Comparison of ENCODE assay signal across 16 cellular contexts in the genomic region with DNA sequence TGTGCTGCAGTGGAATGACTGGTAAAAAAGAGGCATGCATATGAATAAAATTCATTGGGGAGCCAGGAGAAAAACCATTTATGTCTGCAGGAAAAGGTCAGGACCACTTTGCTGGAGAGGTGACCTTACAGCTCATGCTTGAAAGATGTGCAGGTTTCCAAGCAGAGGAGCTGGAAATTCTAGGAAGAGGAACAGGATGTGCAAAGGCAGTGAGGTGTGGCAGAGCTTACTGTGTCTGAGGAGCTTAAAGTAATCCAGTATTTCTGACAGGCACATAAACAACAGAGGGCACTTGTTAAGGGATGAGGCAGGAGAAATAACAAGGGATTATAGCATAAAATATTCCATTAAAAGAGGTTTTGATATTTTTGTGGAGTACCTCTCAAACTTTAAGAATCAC.
"Had no signal": no experiment of that assay in that cellular context is flagged by ENCODE, and none has a peak within 500 bp of the region (broad histone marks: within the 10 kb centered on the region; RNA-seq: fewer than 3 reads in every experiment).

No MANE protein-coding gene starts in this region.

- H3K27ac Mint-ChIP-seq: activated CD4-positive, alpha-beta memory T cell treated with anti-CD3 and anti-CD28 coated beads for 36 hours; activated naive CD8-positive, alpha-beta T cell treated with anti-CD3 and anti-CD28 coated beads for 36 hours; dendritic cell treated with granulocyte-macrophage colony-stimulating factor and Interleukin-4, amounts not matched to agents 40 ng/mL and 50 ng/mL, for 4 days; T-helper 2 cell treated with Interferon-gamma antibody and Interleukin-4, amounts not matched to agents 5 μg/mL and 100 μg/mL, for 36 hours had no signal

- H3K27me3 ChIP-seq: brain microvascular endothelial cell, esophagus muscularis mucosa, heart right ventricle, right atrium auricular region, stomach, uterus had no signal

- H3K4me3 Mint-ChIP-seq: activated CD4-positive, alpha-beta memory T cell treated with anti-CD3 and anti-CD28 coated beads for 36 hours; activated naive CD8-positive, alpha-beta T cell treated with anti-CD3 and anti-CD28 coated beads for 36 hours; dendritic cell treated with granulocyte-macrophage colony-stimulating factor and Interleukin-4, amounts not matched to agents 40 ng/mL and 50 ng/mL, for 4 days; T-helper 2 cell treated with Interferon-gamma antibody and Interleukin-4, amounts not matched to agents 5 μg/mL and 100 μg/mL, for 36 hours had no signal

- H3K9me3 Mint-ChIP-seq: activated CD4-positive, alpha-beta memory T cell treated with anti-CD3 and anti-CD28 coated beads for 36 hours; activated naive CD8-positive, alpha-beta T cell treated with anti-CD3 and anti-CD28 coated beads for 36 hours; dendritic cell treated with granulocyte-macrophage colony-stimulating factor and Interleukin-4, amounts not matched to agents 40 ng/mL and 50 ng/mL, for 4 days; T-helper 2 cell treated with Interferon-gamma antibody and Interleukin-4, amounts not matched to agents 5 μg/mL and 100 μg/mL, for 36 hours had no signal

- H3K9me3 ChIP-seq: esophagus muscularis mucosa, heart right ventricle, right atrium auricular region, stomach, uterus had no signal

- H3K36me3 Mint-ChIP-seq: activated CD4-positive, alpha-beta memory T cell treated with anti-CD3 and anti-CD28 coated beads for 36 hours; activated naive CD8-positive, alpha-beta T cell treated with anti-CD3 and anti-CD28 coated beads for 36 hours had no signal

- H3K4me3 ChIP-seq: esophagus muscularis mucosa, heart right ventricle, right atrium auricular region, stomach, uterus had no signal

- H3K36me3 ChIP-seq: brain microvascular endothelial cell, esophagus muscularis mucosa, heart right ventricle, right atrium auricular region, stomach, uterus had no signal

- DNase-seq: activated CD4-positive, alpha-beta memory T cell treated with anti-CD3 and anti-CD28 coated beads for 36 hours; activated CD4-positive, CD25-positive, alpha-beta regulatory T cell treated with anti-CD3 and anti-CD28 coated beads, Interleukin-2, amount 50 U/mL, for 72 hours; activated gamma-delta T cell treated with Interleukin-2 at 50 U/mL for 16 hours; activated naive CD8-positive, alpha-beta T cell treated with anti-CD3 and anti-CD28 coated beads for 36 hours; activated T-cell treated with anti-CD3 and anti-CD28 coated beads, Interleukin-2, amount 50 U/mL, for 48 hours; brain microvascular endothelial cell; cerebellar nuclear complex; foreskin fibroblast; heart right ventricle; small intestine; stomach; uterus had no signal

- H3K27me3 Mint-ChIP-seq: activated CD4-positive, alpha-beta memory T cell treated with anti-CD3 and anti-CD28 coated beads for 36 hours; activated naive CD8-positive, alpha-beta T cell treated with anti-CD3 and anti-CD28 coated beads for 36 hours; dendritic cell treated with granulocyte-macrophage colony-stimulating factor and Interleukin-4, amounts not matched to agents 40 ng/mL and 50 ng/mL, for 4 days had no signal

- H3K27ac ChIP-seq: brain microvascular endothelial cell, esophagus muscularis mucosa, heart right ventricle, right atrium auricular region, stomach, uterus had no signal

- H3K4me1 ChIP-seq: right atrium auricular region, stomach, uterus had no signal
